Comparison of ENCODE assay signal across 24 cellular contexts in the genomic region with DNA sequence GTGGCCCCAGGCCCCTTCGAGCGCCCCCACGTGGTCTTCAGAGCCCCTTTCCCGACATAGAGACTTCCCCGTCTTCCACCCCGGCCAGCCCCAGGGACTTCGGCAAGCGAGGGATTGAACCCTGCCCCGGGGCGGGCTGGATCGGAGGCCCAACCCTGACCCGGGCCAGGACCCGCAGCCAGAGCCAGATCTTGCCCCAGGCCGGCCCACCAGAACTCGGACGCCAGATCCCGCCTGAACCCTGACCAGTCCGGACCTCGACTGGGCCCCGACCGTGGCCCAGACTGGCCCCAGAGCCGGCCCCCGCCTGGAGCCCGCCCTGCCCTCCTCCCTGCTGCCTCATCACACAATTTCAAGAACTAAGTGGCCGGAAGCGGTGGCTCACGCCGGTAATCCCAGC. TPM values are rescaled to one million over a fixed set of nuclear protein-coding genes. Genes with fewer than 3 reads are reported as not detected.
DNase-seq lines count a peak whose midpoint lies in the region; ATAC-seq and TF ChIP-seq lines count a peak whose summit lies in the region.
"Had no signal": no experiment of that assay in that cellular context is flagged by ENCODE, and none has a peak within 500 bp of the region (broad histone marks: within the 10 kb centered on the region; RNA-seq: fewer than 3 reads in every experiment).

No MANE protein-coding gene starts in this region.

- intact Hi-C loops in posterior vena cava (cut with DNase I) (no loop called here), upper lobe of right lung (cut with DNase I) (no loop called here), natural killer cell (cut with micrococcal nuclease) (no loop called here)
- intact Hi-C loops in activated T-helper 2 cell treated with anti-CD3 and anti-CD28 coated beads, Interferon-gamma antibody, Interleukin-2, Interleukin-4, amounts not matched to agents 10 μg/mL and 5 μg/mL and 100 μg/mL, durations not matched to agents 14 hours and 24 hours and 36 hours (cut with micrococcal nuclease), result no loop called here

- no peaks in the 10 kb centered on the region for H3K4me1 Mint-ChIP-seq in natural killer cell
- H3K4me1 Mint-ChIP-seq in glutamatergic neuron (ENCODE audit: low read depth, unreplicated experiment), result no peaks in the 10 kb centered on the region
- no peaks in the 10 kb centered on the region for H3K4me1 Mint-ChIP-seq in activated T-helper 2 cell treated with anti-CD3 and anti-CD28 coated beads, Interferon-gamma antibody, Interleukin-2, Interleukin-4, amounts not matched to agents 10 μg/mL and 5 μg/mL and 100 μg/mL, durations not matched to agents 14 hours and 24 hours and 36 hours (ENCODE audit: low read depth)
- H3K4me1 Mint-ChIP-seq: GM23338, H9 had no signal

- ATAC-seq in upper lobe of right lung (peak; percentile 37), natural killer cell (no peak)
- ATAC-seq: A549, GM23338, HCT116 had no signal

- no peaks in the 10 kb centered on the region for H3K9me3 Mint-ChIP-seq in natural killer cell
- H3K9me3 Mint-ChIP-seq in glutamatergic neuron (ENCODE audit: unreplicated experiment), result no peaks in the 10 kb centered on the region
- H3K9me3 Mint-ChIP-seq in activated T-helper 2 cell treated with anti-CD3 and anti-CD28 coated beads, Interferon-gamma antibody, Interleukin-2, Interleukin-4, amounts not matched to agents 10 μg/mL and 5 μg/mL and 100 μg/mL, durations not matched to agents 14 hours and 24 hours and 36 hours, result no peaks in the 10 kb centered on the region
- H3K9me3 Mint-ChIP-seq: CD4-positive, alpha-beta memory T cell had no signal

- TF ChIP-seq CTCF in upper lobe of right lung (IDR thresholded peaks at IDR 0.05) (no peak), natural killer cell (IDR thresholded peaks at IDR 0.05) (no peak), glutamatergic neuron (IDR thresholded peaks at IDR 0.05; ENCODE audit: partially characterized antibody, unreplicated experiment) (no peak)

- H3K4me3 ChIP-seq in upper lobe of right lung, result no peak overlapping the region
- H3K4me3 ChIP-seq: A549, GM23338 had no signal

- H3K27ac Mint-ChIP-seq in natural killer cell (no peak overlapping the region), glutamatergic neuron (ENCODE audit: unreplicated experiment) (no peak overlapping the region)
- H3K27ac Mint-ChIP-seq in activated T-helper 2 cell treated with anti-CD3 and anti-CD28 coated beads, Interferon-gamma antibody, Interleukin-2, Interleukin-4, amounts not matched to agents 10 μg/mL and 5 μg/mL and 100 μg/mL, durations not matched to agents 14 hours and 24 hours and 36 hours, result no peak overlapping the region
- H3K27ac Mint-ChIP-seq: GM23338, H9 had no signal

- no peaks in the 10 kb centered on the region for H3K9me3 ChIP-seq in upper lobe of right lung
- H3K9me3 ChIP-seq: A549 had no signal

- H3K4me3 Mint-ChIP-seq in natural killer cell, result no peak overlapping the region
- no peak overlapping the region for H3K4me3 Mint-ChIP-seq in glutamatergic neuron (ENCODE audit: unreplicated experiment)
- H3K4me3 Mint-ChIP-seq in activated T-helper 2 cell treated with anti-CD3 and anti-CD28 coated beads, Interferon-gamma antibody, Interleukin-2, Interleukin-4, amounts not matched to agents 10 μg/mL and 5 μg/mL and 100 μg/mL, durations not matched to agents 14 hours and 24 hours and 36 hours (ENCODE audit: low read depth), result no peak overlapping the region
- H3K4me3 Mint-ChIP-seq: CD4-positive, alpha-beta memory T cell; GM23338; H9 had no signal

- DNase-seq in activated gamma-delta T cell (lab: John Stamatoyannopoulos, UW), result peak; percentile 7
- DNase-seq in activated gamma-delta T cell treated with Interleukin-2 at 50 U/mL for 16 hours, result no peak
- peak; percentile 34 for DNase-seq in posterior vena cava (ENCODE audit: low spot score)
- DNase-seq in upper lobe of right lung, result no peak
- DNase-seq in natural killer cell, result no peak
- no peak for DNase-seq in glutamatergic neuron
- no peak for DNase-seq in activated T-helper 2 cell treated with anti-CD3 and anti-CD28 coated beads, Interferon-gamma antibody, Interleukin-2, Interleukin-4, amounts not matched to agents 10 μg/mL and 5 μg/mL and 100 μg/mL, durations not matched to agents 14 hours and 24 hours and 36 hours (ENCODE audit: low spot score)
- DNase-seq: 8988T; ACHN; AML-193; C1 segment of cervical spinal cord; Calu3; CD4-positive, alpha-beta memory T cell; COR-L47; DMS53; DMS79 treated with DMSO at 0.1 percent for 48 hours; GF-D8; H9 had no signal

- H3K27ac ChIP-seq in upper lobe of right lung, result no peak overlapping the region
- H3K27ac ChIP-seq: A549 had no signal

- H3K36me3 ChIP-seq in upper lobe of right lung, result no peaks in the 10 kb centered on the region

- peaks cover 7% of the 10 kb centered on the region for H3K27me3 ChIP-seq in upper lobe of right lung

- H3K36me3 Mint-ChIP-seq in natural killer cell (no peaks in the 10 kb centered on the region), glutamatergic neuron (ENCODE audit: unreplicated experiment) (no peaks in the 10 kb centered on the region)
- no peaks in the 10 kb centered on the region for H3K36me3 Mint-ChIP-seq in activated T-helper 2 cell treated with anti-CD3 and anti-CD28 coated beads, Interferon-gamma antibody, Interleukin-2, Interleukin-4, amounts not matched to agents 10 μg/mL and 5 μg/mL and 100 μg/mL, durations not matched to agents 14 hours and 24 hours and 36 hours (ENCODE audit: low read depth)
- H3K36me3 Mint-ChIP-seq: CD4-positive, alpha-beta memory T cell had no signal

- H3K4me1 ChIP-seq in upper lobe of right lung, result no peaks in the 10 kb centered on the region
- H3K4me1 ChIP-seq: A549 had no signal

- H3K27me3 Mint-ChIP-seq in natural killer cell (ENCODE audit: low read depth in 2 of 2) (peaks cover 0 to 7% of the 10 kb centered on the region in 2 donors), glutamatergic neuron (ENCODE audit: unreplicated experiment) (no peaks in the 10 kb centered on the region)
- H3K27me3 Mint-ChIP-seq in activated T-helper 2 cell treated with anti-CD3 and anti-CD28 coated beads, Interferon-gamma antibody, Interleukin-2, Interleukin-4, amounts not matched to agents 10 μg/mL and 5 μg/mL and 100 μg/mL, durations not matched to agents 14 hours and 24 hours and 36 hours (ENCODE audit: low read depth), result no peaks in the 10 kb centered on the region
- H3K27me3 Mint-ChIP-seq: CD4-positive, alpha-beta memory T cell had no signal

RNA-seq across cellular contexts. Expression of a gene that starts 0.3 kb away (rescaled TPM):
- total RNA-seq in posterior vena cava (under 1 TPM in 1 of 2 donors, not detected in 1; 0.19 TPM), upper lobe of right lung (not detected), natural killer cell (under 1 TPM in 1 of 3 donors, not detected in 2; 0.41 TPM), glutamatergic neuron (ENCODE audit: unreplicated experiment) (not detected)
- total RNA-seq in activated T-helper 2 cell treated with anti-CD3 and anti-CD28 coated beads, Interferon-gamma antibody, Interleukin-2, Interleukin-4, amounts not matched to agents 10 μg/mL and 5 μg/mL and 100 μg/mL, durations not matched to agents 14 hours and 24 hours and 36 hours, result not detected in 2 replicates
- total RNA-seq: Calu3; CD4-positive, alpha-beta memory T cell; Daoy; G401; GM23338; H4; H9 had no signal

Comparison
In these comparisons a context has a peak if more than half of its experiments do, and no peak if none do; other contexts are left out.
1. DNase-seq: peak in activated gamma-delta T cell (single experiment) and posterior vena cava (single experiment); none in activated gamma-delta T cell treated with Interleukin-2 at 50 U/mL for 16 hours (single experiment), upper lobe of right lung (single experiment), natural killer cell (single experiment), glutamatergic neuron (single experiment) and activated T-helper 2 cell treated with anti-CD3 and anti-CD28 coated beads, Interferon-gamma antibody, Interleukin-2, Interleukin-4, amounts not matched to agents 10 μg/mL and 5 μg/mL and 100 μg/mL, durations not matched to agents 14 hours and 24 hours and 36 hours (single experiment).